Comparison of ENCODE assay signal across 1 cellular context in the genomic region with DNA sequence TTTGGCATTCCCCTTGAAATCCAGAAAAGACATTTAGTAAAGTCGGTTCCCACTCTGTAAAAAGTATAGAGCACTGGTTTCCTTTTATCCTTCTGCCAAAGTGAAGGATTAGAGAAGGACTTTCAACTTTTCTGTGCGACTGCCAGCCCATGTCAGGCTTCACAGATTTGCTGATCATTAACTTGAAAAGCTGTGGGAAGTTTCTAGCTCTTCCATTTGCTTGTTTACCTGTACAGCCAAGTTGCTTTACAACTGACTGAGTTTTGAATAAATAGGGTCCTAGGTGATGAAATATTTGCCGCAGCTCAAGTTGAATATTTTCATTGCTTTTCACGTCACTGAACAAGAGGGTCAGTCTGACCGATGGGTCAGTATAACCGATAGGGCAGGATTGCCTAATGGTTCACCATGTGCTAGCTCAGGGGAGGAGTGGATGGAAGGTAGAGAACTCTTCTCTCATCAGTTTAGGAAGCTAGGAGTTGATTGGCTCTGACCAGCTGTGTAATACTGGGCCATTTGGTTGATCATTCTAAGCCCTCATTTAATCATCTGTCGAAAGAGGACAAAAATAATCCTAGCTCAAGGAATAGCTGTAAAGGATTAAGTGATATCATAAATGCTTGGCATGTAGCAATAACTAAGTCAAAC.
A peak's percentile ranks its signal among the peaks of the same experiment; 100 is the strongest.
TF ChIP-seq lines count a peak whose summit lies in the region.

No MANE protein-coding gene starts in this region.

TF ChIP-seq in HepG2, 621 proteins besides CTCF, POLR2A, EP300 and RAD21 (continued from another document and continues in another):
- TF ChIP-seq GMEB2 (CRISPR knock-in tag; IDR thresholded peaks at IDR 0.05; ENCODE audit: low read depth) (no peak), SALL2 (CRISPR knock-in tag; IDR thresholded peaks at IDR 0.05) (no peak; the same call in 1 of the 2 replicates), FOXC1 (CRISPR knock-in tag; IDR thresholded peaks at IDR 0.05; ENCODE audit: borderline replicate concordance) (no peak), ZNF337 (CRISPR knock-in tag; IDR thresholded peaks at IDR 0.05; ENCODE audit: borderline replicate concordance, low read depth) (no peak), TOE1 (CRISPR knock-in tag; IDR thresholded peaks at IDR 0.05) (peak; percentile 51; the same call in 1 of the 2 replicates), MED8 (CRISPR knock-in tag; IDR thresholded peaks at IDR 0.05; ENCODE audit: insufficient replicate concordance) (no peak), GLI4 (CRISPR knock-in tag; IDR thresholded peaks at IDR 0.05; ENCODE audit: borderline replicate concordance) (no peak), ZNF510 (CRISPR knock-in tag; IDR thresholded peaks at IDR 0.05; ENCODE audit: low read depth) (no peak), NFKB2 (CRISPR knock-in tag; IDR thresholded peaks at IDR 0.05; ENCODE audit: borderline replicate concordance) (no peak), CREBL2 (CRISPR knock-in tag; IDR thresholded peaks at IDR 0.05; ENCODE audit: borderline replicate concordance) (no peak), ZZZ3 (CRISPR knock-in tag; IDR thresholded peaks at IDR 0.05; ENCODE audit: borderline replicate concordance) (no peak), ZNF614 (CRISPR knock-in tag; IDR thresholded peaks at IDR 0.05; ENCODE audit: borderline replicate concordance) (peak; percentile 91), FOSL2 (CRISPR knock-in tag; IDR thresholded peaks at IDR 0.05) (peak; percentile 75), NR3C1 (CRISPR knock-in tag; IDR thresholded peaks at IDR 0.05) (no peak), ZNF709 (CRISPR knock-in tag; IDR thresholded peaks at IDR 0.05) (no peak; the same call in 1 of the 2 replicates), FOXM1 (CRISPR knock-in tag; IDR thresholded peaks at IDR 0.05) (no peak), RXRA (CRISPR knock-in tag; IDR thresholded peaks at IDR 0.05) (no peak; the same call in 1 of the 2 replicates), ISL2 (CRISPR knock-in tag; IDR thresholded peaks at IDR 0.05) (peak; percentile 94), LBX2 (CRISPR knock-in tag; IDR thresholded peaks at IDR 0.05; ENCODE audit: borderline replicate concordance) (no peak), ZNF572 (CRISPR knock-in tag; IDR thresholded peaks at IDR 0.05) (no peak), ZNF234 (CRISPR knock-in tag; conservative IDR thresholded peaks at IDR 0.05) (no peak), NCOR1 (IDR thresholded peaks at IDR 0.05; ENCODE audit: borderline replicate concordance, low read length) (peak; percentile 85; the same call in 1 of the 2 replicates), HES4 (CRISPR knock-in tag; IDR thresholded peaks at IDR 0.05; ENCODE audit: borderline replicate concordance) (no peak), MTF2 (CRISPR knock-in tag; IDR thresholded peaks at IDR 0.05; ENCODE audit: borderline replicate concordance) (no peak), TOPORS (CRISPR knock-in tag; IDR thresholded peaks at IDR 0.05) (no peak), NFIB (CRISPR knock-in tag; IDR thresholded peaks at IDR 0.05; ENCODE audit: borderline replicate concordance) (no peak), ZNF343 (CRISPR knock-in tag; IDR thresholded peaks at IDR 0.05) (0 out of 2 replicates have a peak, but pooled peaks have one; percentile 78), IKZF1 (IDR thresholded peaks at IDR 0.05) (no peak), EZH2 (conservative IDR thresholded peaks at IDR 0.05; ENCODE audit: low read depth, low read length) (no peak), KAT7 (CRISPR knock-in tag; IDR thresholded peaks at IDR 0.05; ENCODE audit: borderline replicate concordance) (0 out of 2 replicates have a peak, but pooled peaks have one; percentile 42), ZNF18 (CRISPR knock-in tag; IDR thresholded peaks at IDR 0.05; ENCODE audit: insufficient replicate concordance) (peak; percentile 42), ZNF724P (CRISPR knock-in tag; IDR thresholded peaks at IDR 0.05; ENCODE audit: borderline replicate concordance) (no peak), NFE2L1 (CRISPR knock-in tag; IDR thresholded peaks at IDR 0.05; ENCODE audit: borderline replicate concordance) (no peak), THAP7 (CRISPR knock-in tag; IDR thresholded peaks at IDR 0.05) (no peak), ZNF160 (CRISPR knock-in tag; IDR thresholded peaks at IDR 0.05) (no peak), NFIC (IDR thresholded peaks at IDR 0.05; ENCODE audit: low read length) (peak; percentile 88), ARNT (IDR thresholded peaks at IDR 0.05) (no peak)
- TF ChIP-seq, protein P1, sequence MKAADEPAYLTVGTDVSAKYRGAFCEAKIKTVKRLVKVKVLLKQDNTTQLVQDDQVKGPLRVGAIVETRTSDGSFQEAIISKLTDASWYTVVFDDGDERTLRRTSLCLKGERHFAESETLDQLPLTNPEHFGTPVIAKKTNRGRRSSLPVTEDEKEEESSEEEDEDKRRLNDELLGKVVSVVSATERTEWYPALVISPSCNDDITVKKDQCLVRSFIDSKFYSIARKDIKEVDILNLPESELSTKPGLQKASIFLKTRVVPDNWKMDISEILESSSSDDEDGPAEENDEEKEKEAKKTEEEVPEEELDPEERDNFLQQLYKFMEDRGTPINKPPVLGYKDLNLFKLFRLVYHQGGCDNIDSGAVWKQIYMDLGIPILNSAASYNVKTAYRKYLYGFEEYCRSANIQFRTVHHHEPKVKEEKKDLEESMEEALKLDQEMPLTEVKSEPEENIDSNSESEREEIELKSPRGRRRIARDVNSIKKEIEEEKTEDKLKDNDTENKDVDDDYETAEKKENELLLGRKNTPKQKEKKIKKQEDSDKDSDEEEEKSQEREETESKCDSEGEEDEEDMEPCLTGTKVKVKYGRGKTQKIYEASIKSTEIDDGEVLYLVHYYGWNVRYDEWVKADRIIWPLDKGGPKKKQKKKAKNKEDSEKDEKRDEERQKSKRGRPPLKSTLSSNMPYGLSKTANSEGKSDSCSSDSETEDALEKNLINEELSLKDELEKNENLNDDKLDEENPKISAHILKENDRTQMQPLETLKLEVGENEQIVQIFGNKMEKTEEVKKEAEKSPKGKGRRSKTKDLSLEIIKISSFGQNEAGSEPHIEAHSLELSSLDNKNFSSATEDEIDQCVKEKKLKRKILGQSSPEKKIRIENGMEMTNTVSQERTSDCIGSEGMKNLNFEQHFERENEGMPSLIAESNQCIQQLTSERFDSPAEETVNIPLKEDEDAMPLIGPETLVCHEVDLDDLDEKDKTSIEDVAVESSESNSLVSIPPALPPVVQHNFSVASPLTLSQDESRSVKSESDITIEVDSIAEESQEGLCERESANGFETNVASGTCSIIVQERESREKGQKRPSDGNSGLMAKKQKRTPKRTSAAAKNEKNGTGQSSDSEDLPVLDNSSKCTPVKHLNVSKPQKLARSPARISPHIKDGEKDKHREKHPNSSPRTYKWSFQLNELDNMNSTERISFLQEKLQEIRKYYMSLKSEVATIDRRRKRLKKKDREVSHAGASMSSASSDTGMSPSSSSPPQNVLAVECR (CRISPR knock-in tag; IDR thresholded peaks at IDR 0.05; ENCODE audit: borderline replicate concordance): peak; percentile 55; the same call in 1 of the 2 replicates
- TF ChIP-seq, protein P2, sequence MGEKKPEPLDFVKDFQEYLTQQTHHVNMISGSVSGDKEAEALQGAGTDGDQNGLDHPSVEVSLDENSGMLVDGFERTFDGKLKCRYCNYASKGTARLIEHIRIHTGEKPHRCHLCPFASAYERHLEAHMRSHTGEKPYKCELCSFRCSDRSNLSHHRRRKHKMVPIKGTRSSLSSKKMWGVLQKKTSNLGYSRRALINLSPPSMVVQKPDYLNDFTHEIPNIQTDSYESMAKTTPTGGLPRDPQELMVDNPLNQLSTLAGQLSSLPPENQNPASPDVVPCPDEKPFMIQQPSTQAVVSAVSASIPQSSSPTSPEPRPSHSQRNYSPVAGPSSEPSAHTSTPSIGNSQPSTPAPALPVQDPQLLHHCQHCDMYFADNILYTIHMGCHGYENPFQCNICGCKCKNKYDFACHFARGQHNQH (CRISPR knock-in tag; IDR thresholded peaks at IDR 0.05): peak; percentile 89
- TF ChIP-seq, protein P3, sequence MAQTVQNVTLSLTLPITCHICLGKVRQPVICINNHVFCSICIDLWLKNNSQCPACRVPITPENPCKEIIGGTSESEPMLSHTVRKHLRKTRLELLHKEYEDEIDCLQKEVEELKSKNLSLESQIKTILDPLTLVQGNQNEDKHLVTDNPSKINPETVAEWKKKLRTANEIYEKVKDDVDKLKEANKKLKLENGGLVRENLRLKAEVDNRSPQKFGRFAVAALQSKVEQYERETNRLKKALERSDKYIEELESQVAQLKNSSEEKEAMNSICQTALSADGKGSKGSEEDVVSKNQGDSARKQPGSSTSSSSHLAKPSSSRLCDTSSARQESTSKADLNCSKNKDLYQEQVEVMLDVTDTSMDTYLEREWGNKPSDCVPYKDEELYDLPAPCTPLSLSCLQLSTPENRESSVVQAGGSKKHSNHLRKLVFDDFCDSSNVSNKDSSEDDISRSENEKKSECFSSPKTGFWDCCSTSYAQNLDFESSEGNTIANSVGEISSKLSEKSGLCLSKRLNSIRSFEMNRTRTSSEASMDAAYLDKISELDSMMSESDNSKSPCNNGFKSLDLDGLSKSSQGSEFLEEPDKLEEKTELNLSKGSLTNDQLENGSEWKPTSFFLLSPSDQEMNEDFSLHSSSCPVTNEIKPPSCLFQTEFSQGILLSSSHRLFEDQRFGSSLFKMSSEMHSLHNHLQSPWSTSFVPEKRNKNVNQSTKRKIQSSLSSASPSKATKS (CRISPR knock-in tag; IDR thresholded peaks at IDR 0.05): peak; percentile 95; the same call in 1 of the 2 replicates
- TF ChIP-seq, protein P4, sequence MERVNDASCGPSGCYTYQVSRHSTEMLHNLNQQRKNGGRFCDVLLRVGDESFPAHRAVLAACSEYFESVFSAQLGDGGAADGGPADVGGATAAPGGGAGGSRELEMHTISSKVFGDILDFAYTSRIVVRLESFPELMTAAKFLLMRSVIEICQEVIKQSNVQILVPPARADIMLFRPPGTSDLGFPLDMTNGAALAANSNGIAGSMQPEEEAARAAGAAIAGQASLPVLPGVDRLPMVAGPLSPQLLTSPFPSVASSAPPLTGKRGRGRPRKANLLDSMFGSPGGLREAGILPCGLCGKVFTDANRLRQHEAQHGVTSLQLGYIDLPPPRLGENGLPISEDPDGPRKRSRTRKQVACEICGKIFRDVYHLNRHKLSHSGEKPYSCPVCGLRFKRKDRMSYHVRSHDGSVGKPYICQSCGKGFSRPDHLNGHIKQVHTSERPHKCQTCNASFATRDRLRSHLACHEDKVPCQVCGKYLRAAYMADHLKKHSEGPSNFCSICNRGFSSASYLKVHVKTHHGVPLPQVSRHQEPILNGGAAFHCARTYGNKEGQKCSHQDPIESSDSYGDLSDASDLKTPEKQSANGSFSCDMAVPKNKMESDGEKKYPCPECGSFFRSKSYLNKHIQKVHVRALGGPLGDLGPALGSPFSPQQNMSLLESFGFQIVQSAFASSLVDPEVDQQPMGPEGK (CRISPR knock-in tag; IDR thresholded peaks at IDR 0.05): peak; percentile 29; the same call in 1 of the 2 replicates
- TF ChIP-seq, protein P5, sequence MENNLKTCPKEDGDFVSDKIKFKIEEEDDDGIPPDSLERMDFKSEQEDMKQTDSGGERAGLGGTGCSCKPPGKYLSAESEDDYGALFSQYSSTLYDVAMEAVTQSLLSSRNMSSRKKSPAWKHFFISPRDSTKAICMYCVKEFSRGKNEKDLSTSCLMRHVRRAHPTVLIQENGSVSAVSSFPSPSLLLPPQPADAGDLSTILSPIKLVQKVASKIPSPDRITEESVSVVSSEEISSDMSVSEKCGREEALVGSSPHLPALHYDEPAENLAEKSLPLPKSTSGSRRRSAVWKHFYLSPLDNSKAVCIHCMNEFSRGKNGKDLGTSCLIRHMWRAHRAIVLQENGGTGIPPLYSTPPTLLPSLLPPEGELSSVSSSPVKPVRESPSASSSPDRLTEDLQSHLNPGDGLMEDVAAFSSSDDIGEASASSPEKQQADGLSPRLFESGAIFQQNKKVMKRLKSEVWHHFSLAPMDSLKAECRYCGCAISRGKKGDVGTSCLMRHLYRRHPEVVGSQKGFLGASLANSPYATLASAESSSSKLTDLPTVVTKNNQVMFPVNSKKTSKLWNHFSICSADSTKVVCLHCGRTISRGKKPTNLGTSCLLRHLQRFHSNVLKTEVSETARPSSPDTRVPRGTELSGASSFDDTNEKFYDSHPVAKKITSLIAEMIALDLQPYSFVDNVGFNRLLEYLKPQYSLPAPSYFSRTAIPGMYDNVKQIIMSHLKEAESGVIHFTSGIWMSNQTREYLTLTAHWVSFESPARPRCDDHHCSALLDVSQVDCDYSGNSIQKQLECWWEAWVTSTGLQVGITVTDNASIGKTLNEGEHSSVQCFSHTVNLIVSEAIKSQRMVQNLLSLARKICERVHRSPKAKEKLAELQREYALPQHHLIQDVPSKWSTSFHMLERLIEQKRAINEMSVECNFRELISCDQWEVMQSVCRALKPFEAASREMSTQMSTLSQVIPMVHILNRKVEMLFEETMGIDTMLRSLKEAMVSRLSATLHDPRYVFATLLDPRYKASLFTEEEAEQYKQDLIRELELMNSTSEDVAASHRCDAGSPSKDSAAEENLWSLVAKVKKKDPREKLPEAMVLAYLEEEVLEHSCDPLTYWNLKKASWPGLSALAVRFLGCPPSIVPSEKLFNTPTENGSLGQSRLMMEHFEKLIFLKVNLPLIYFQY (CRISPR knock-in tag; IDR thresholded peaks at IDR 0.05; ENCODE audit: borderline replicate concordance): peak; percentile 21; the same call in 1 of the 2 replicates
